Comparison of ENCODE assay signal across 8 cellular contexts in the genomic region with DNA sequence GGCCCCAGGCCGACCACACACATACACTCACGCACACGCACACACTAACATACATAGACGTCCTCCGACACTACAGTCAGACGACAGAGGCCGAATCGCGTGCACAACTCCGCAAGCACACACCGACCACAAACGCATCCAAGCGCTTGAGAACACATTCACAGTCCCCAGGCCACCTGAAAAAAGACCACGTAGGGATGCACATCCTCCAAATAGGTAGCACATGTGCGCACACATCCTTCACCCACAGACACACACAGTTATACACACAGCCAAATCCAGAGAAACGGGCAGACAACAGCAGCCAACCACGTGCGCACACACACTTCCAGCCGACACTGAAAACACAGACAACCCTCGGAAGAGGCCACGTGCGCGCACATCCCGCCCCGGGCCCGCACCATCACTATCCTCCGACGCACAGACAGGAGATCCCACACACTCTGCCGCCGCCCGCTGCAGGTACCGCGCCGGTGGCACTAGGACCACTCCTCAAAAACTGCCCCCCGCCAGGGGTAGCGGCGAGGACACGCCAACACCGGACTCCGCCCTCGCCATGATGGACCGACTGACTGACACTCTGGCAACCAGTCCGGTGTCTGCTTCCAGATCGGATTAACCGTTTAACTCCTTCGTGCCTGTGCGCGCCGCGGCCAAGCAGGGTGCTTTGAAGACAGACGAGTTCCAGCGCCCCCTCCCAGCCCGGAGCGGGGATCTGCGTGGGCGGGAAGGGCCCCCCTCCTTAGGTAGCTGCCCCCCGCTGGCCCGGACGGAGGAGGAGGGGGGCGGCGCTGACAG. TPM values are rescaled to one million over a fixed set of nuclear protein-coding genes. Genes with fewer than 3 reads are reported as not detected.
DNase-seq lines count a peak whose midpoint lies in the region; ATAC-seq and TF ChIP-seq lines count a peak whose summit lies in the region.

No MANE protein-coding gene starts in this region.

- H3K27me3 Mint-ChIP-seq in T-helper 1 cell treated with Interleukin-12 subunit alpha and Interleukin-12 subunit beta and Interleukin-4 antibody, amounts not matched to agents 30 μg/mL and 1 μg/mL, for 36 hours (ENCODE audit: low read depth), result peaks cover 25% of the 10 kb centered on the region
- H3K27me3 Mint-ChIP-seq in neural progenitor cell (ENCODE audit: insufficient read depth, low read depth), result peaks cover 44% of the 10 kb centered on the region

- H3K4me3 Mint-ChIP-seq in T-helper 1 cell treated with Interleukin-12 subunit alpha and Interleukin-12 subunit beta and Interleukin-4 antibody, amounts not matched to agents 30 μg/mL and 1 μg/mL, for 36 hours, result peak overlapping the region; percentile 84
- H3K4me3 Mint-ChIP-seq in neural progenitor cell, result peak overlapping the region; percentile 89

- H3K36me3 Mint-ChIP-seq in T-helper 1 cell treated with Interleukin-12 subunit alpha and Interleukin-12 subunit beta and Interleukin-4 antibody, amounts not matched to agents 30 μg/mL and 1 μg/mL, for 36 hours (ENCODE audit: low read depth), result peaks cover 15% of the 10 kb centered on the region
- no peaks in the 10 kb centered on the region for H3K36me3 Mint-ChIP-seq in neural progenitor cell

- H3K36me3 ChIP-seq in Karpas-422 (ENCODE audit: insufficient read depth, low read length), result no peaks in the 10 kb centered on the region
- no peaks in the 10 kb centered on the region for H3K36me3 ChIP-seq in neural progenitor cell
- H3K36me3 ChIP-seq in prostate gland, result no peaks in the 10 kb centered on the region

- H3K9me3 ChIP-seq in Karpas-422 (ENCODE audit: low read length), result no peaks in the 10 kb centered on the region
- no peaks in the 10 kb centered on the region for H3K9me3 ChIP-seq in neural progenitor cell (ENCODE audit: low read depth)
- no peaks in the 10 kb centered on the region for H3K9me3 ChIP-seq in prostate gland

- H3K9ac ChIP-seq in Karpas-422 (ENCODE audit: low read length) (peak overlapping the region; percentile 66), neural progenitor cell (no peak overlapping the region)

- H3K4me2 ChIP-seq in Karpas-422 (ENCODE audit: low read depth, low read length, poor library complexity, severe bottlenecking) (peak overlapping the region; percentile 79), neural progenitor cell (peak overlapping the region; percentile 73)

- intact Hi-C loops in prostate gland (cut with DNase I), result no loop called here

- H3K4me1 ChIP-seq in Karpas-422 (ENCODE audit: low read length) (peaks cover 41% of the 10 kb centered on the region), neural progenitor cell (peaks cover 13% of the 10 kb centered on the region), prostate gland (replicated peaks) (peaks cover 13% of the 10 kb centered on the region)

- ATAC-seq in GM18873 (IDR thresholded peaks at IDR 0.05; ENCODE audit: low FRiP score, unreplicated experiment) (no peak), HG03378 (IDR thresholded peaks at IDR 0.05; ENCODE audit: unreplicated experiment) (no peak)

- WGBS in prostate gland, result 2% methylated on average over 40 of the region's 61 CpGs

- peaks cover 49% of the 10 kb centered on the region for H3K4me1 Mint-ChIP-seq in T-helper 1 cell treated with Interleukin-12 subunit alpha and Interleukin-12 subunit beta and Interleukin-4 antibody, amounts not matched to agents 30 μg/mL and 1 μg/mL, for 36 hours (ENCODE audit: low read depth)
- H3K4me1 Mint-ChIP-seq in neural progenitor cell, result peaks cover 46% of the 10 kb centered on the region

- H2AFZ ChIP-seq in Karpas-422 (ENCODE audit: low read length), result peak overlapping the region; percentile 96; the same call in 1 of the 2 replicates
- H2AFZ ChIP-seq in neural progenitor cell (replicated peaks), result no peak overlapping the region

- H4K20me1 ChIP-seq in Karpas-422 (ENCODE audit: insufficient read depth, low read depth, low read length) (no peaks in the 10 kb centered on the region), neural progenitor cell (ENCODE audit: low read depth) (peaks cover 36% of the 10 kb centered on the region)

- H3K27me3 ChIP-seq in Karpas-422 (ENCODE audit: low read length), result no peaks in the 10 kb centered on the region; the same call in 1 of the 2 replicates
- H3K27me3 ChIP-seq in neural progenitor cell, result peaks cover 100% of the 10 kb centered on the region
- H3K27me3 ChIP-seq in prostate gland (replicated peaks; ENCODE audit: insufficient read depth), result peaks cover 30% of the 10 kb centered on the region

- no peaks in the 10 kb centered on the region for H3K9me2 ChIP-seq in Karpas-422 (replicated peaks; ENCODE audit: insufficient read depth, low read length)

- H3K27ac Mint-ChIP-seq in T-helper 1 cell treated with Interleukin-12 subunit alpha and Interleukin-12 subunit beta and Interleukin-4 antibody, amounts not matched to agents 30 μg/mL and 1 μg/mL, for 36 hours, result peak overlapping the region; percentile 86
- no peak overlapping the region for H3K27ac Mint-ChIP-seq in neural progenitor cell

- no peaks in the 10 kb centered on the region for H3K9me3 Mint-ChIP-seq in T-helper 1 cell treated with Interleukin-12 subunit alpha and Interleukin-12 subunit beta and Interleukin-4 antibody, amounts not matched to agents 30 μg/mL and 1 μg/mL, for 36 hours
- peaks cover 2% of the 10 kb centered on the region for H3K9me3 Mint-ChIP-seq in neural progenitor cell

- DNase-seq in ELF-1 (ENCODE audit: low read depth, low spot score), result peak; percentile 95
- DNase-seq in Karpas-422, result peak; percentile 86
- no peak for DNase-seq in coronary artery (ENCODE audit: low spot score)
- peak; percentile 95 for DNase-seq in neural progenitor cell (ENCODE audit: low spot score)
- DNase-seq in prostate gland (ENCODE audit: low spot score), result no peak

- H3F3A ChIP-seq in neural progenitor cell (ENCODE audit: low read depth), result peaks cover 73% of the 10 kb centered on the region

- no peaks in the 10 kb centered on the region for H3K79me2 ChIP-seq in Karpas-422 (ENCODE audit: low read length)
- no peaks in the 10 kb centered on the region for H3K79me2 ChIP-seq in neural progenitor cell (ENCODE audit: low read depth)

- H3K4me3 ChIP-seq in Karpas-422 (ENCODE audit: low read length) (peak overlapping the region; percentile 62), coronary artery (peak overlapping the region; percentile 64), neural progenitor cell (peak overlapping the region; percentile 59), prostate gland (peak overlapping the region in 1 of 2 donors; percentile 8)

- no peak for TF ChIP-seq POLR2A in prostate gland (IDR thresholded peaks at IDR 0.05)

- no peak overlapping the region for H3K27ac ChIP-seq in Karpas-422 (ENCODE audit: low read length)
- no peak overlapping the region for H3K27ac ChIP-seq in coronary artery
- no peak overlapping the region for H3K27ac ChIP-seq in neural progenitor cell
- H3K27ac ChIP-seq in prostate gland, result no peak overlapping the region

- TF ChIP-seq CTCF in coronary artery (IDR thresholded peaks at IDR 0.05) (no peak), neural progenitor cell (IDR thresholded peaks at IDR 0.05) (no peak), prostate gland (IDR thresholded peaks at IDR 0.05) (no peak)

RNA-seq across cellular contexts. Expression of a gene that starts 0.5 kb away (rescaled TPM):
- total RNA-seq in Karpas-422 (2014; rRNA removed; shearing (Covaris generic); ENCODE audit: low replicate concordance), result 2.6 and 2.9 TPM in 2 replicates
- total RNA-seq in neural progenitor cell (ENCODE audit: low replicate concordance) (0.37 and 1.5 TPM in 2 replicates), prostate gland (10 to 100 TPM; 14.5 to 15.1 TPM)

RNA-seq across cellular contexts. Expression of a gene that starts 16.5 kb away (rescaled TPM):
- total RNA-seq in Karpas-422 (2014; rRNA removed; shearing (Covaris generic); ENCODE audit: low replicate concordance), result 86.3 and 225 TPM in 2 replicates
- total RNA-seq in neural progenitor cell (ENCODE audit: low replicate concordance), result 142 and 211 TPM in 2 replicates
- total RNA-seq in prostate gland, result 100 to 1,000 TPM; 135 to 159 TPM

RNA-seq across cellular contexts. Expression of a gene that starts 39.5 kb away (rescaled TPM):
- total RNA-seq in Karpas-422 (2014; rRNA removed; shearing (Covaris generic); ENCODE audit: low replicate concordance), result 108 and 158 TPM in 2 replicates
- total RNA-seq in neural progenitor cell (ENCODE audit: low replicate concordance) (20.7 and 44.9 TPM in 2 replicates), prostate gland (100 to 1,000 TPM in 1 of 2 donors, 10 to 100 TPM in 1; 90.8 to 161 TPM)

Comparison
In these comparisons a context has a peak if more than half of its experiments do, and no peak if none do; other contexts are left out.
1. DNase-seq: peak in ELF-1 (single experiment), Karpas-422 (single experiment) and neural progenitor cell (single experiment); none in coronary artery (single experiment) and prostate gland (single experiment).